9 cellular contexts compared by ENCODE assay signal in the genomic region with DNA sequence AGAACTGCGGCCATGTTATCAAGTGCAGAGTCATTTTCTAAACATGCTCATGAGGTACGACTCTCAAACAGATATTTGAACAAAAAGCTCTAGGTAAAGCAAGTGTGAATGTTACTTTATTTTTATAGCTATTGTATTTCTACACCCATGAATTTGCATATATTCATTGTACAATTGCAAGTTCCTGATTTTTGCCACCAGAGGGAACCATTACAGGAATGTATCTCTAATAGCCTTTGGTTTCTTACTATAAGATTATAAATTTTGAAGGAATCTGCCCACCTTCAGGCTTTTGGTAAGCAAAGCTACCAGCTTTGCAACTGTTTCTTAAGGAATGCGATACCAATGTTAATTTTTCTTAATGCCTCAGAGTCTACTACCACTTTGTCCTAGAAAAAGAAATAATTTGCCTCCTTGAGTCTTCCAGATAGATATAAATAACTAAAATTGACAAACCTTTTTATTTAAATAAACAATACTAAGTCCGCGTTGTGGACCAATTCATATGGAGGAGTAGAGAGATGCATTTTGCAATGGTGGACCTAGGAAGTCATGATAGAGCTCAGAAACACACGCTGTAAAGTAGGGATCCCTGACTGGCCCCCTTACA.
DNase-seq lines count a peak whose midpoint lies in the region; ATAC-seq and TF ChIP-seq lines count a peak whose summit lies in the region.
"Had no signal": no experiment of that assay in that cellular context is flagged by ENCODE, and none has a peak within 500 bp of the region (broad histone marks: within the 10 kb centered on the region; RNA-seq: fewer than 3 reads in every experiment).

No MANE protein-coding gene starts in this region.

- peaks cover 10% of the 10 kb centered on the region for H3K9me3 Mint-ChIP-seq in neural crest cell

- H3K4me1 ChIP-seq in DND-41 (ENCODE audit: insufficient read depth, low read length): no peaks in the 10 kb centered on the region
- no peaks in the 10 kb centered on the region for H3K4me1 ChIP-seq in colonic mucosa

- DNase-seq in DND-41 (no peak), M059J (ENCODE audit: low read depth) (peak; percentile 50), colonic mucosa (no peak), neural crest cell (ENCODE audit: low read depth, low spot score) (no peak), T-helper 17 cell (no peak), activated T-cell treated with anti-CD3 and anti-CD28 coated beads for 4 hours (no peak)
- DNase-seq: activated naive CD4-positive, alpha-beta T cell treated with Interleukin-2 at 50 U/mL for 16 hours had no signal

- intact Hi-C loops in colonic mucosa (cut with DNase I): no loop called here

- H3K9ac ChIP-seq in DND-41 (ENCODE audit: low read depth, low read length) (no peak overlapping the region), colonic mucosa (ENCODE audit: low read depth in 2 of 2, low read length in 2 of 2) (no peak overlapping the region)

- H3K4me2 ChIP-seq in DND-41 (ENCODE audit: insufficient read depth, low read length): no peak overlapping the region

- no peaks in the 10 kb centered on the region for H3K79me2 ChIP-seq in DND-41 (ENCODE audit: insufficient read depth, low read length)

- ATAC-seq in DND-41 (ENCODE audit: insufficient read depth, low read depth): peak; percentile 48; the same call in 1 of the 3 replicates
- no peak for ATAC-seq in T-helper 17 cell
- ATAC-seq in GM19324 (IDR thresholded peaks at IDR 0.05; ENCODE audit: low FRiP score, unreplicated experiment): no peak
- no peak for ATAC-seq in GM19023 (IDR thresholded peaks at IDR 0.05; ENCODE audit: unreplicated experiment)

- H3K4me3 Mint-ChIP-seq in neural crest cell (no peak overlapping the region), T-helper 17 cell (no peak overlapping the region)

- H4K20me1 ChIP-seq in DND-41 (ENCODE audit: insufficient read depth, low read length): no peaks in the 10 kb centered on the region

- H3K27me3 Mint-ChIP-seq in neural crest cell (ENCODE audit: low read depth) (no peaks in the 10 kb centered on the region), T-helper 17 cell (no peaks in the 10 kb centered on the region)

- TF ChIP-seq CTCF in DND-41 (IDR thresholded peaks at IDR 0.05; ENCODE audit: borderline replicate concordance, extremely low read depth, low read length, poor library complexity, severe bottlenecking): peak; percentile 48
- peak; percentile 43 for TF ChIP-seq CTCF in colonic mucosa (IDR thresholded peaks at IDR 0.05)
- peak; percentile 71 for TF ChIP-seq CTCF in neural crest cell (conservative IDR thresholded peaks at IDR 0.05)

- H3K27ac ChIP-seq in DND-41 (ENCODE audit: low read length) (no peak overlapping the region), colonic mucosa (no peak overlapping the region)

- H3K4me3 ChIP-seq in DND-41 (ENCODE audit: low read depth in 1 of 2, low read length in 2 of 2) (no peak overlapping the region), colonic mucosa (no peak overlapping the region)

- H3K27ac Mint-ChIP-seq in neural crest cell (ENCODE audit: unreplicated experiment) (no peak overlapping the region), T-helper 17 cell (no peak overlapping the region)

- H3K36me3 Mint-ChIP-seq in neural crest cell (ENCODE audit: low read depth) (peaks cover 29% of the 10 kb centered on the region), T-helper 17 cell (ENCODE audit: low read depth) (peaks cover 4% of the 10 kb centered on the region)

- H3K36me3 ChIP-seq in DND-41 (ENCODE audit: insufficient read depth, low read length) (no peaks in the 10 kb centered on the region), colonic mucosa (no peaks in the 10 kb centered on the region)

- H3K4me1 Mint-ChIP-seq in neural crest cell: no peaks in the 10 kb centered on the region
- H3K4me1 Mint-ChIP-seq in T-helper 17 cell: no peaks in the 10 kb centered on the region

- H3K27me3 ChIP-seq in DND-41 (ENCODE audit: insufficient read depth, low read length, poor library complexity) (no peaks in the 10 kb centered on the region), colonic mucosa (no peaks in the 10 kb centered on the region)

- H2AFZ ChIP-seq in DND-41 (ENCODE audit: low read depth, low read length): no peak overlapping the region

- H3K9me3 ChIP-seq in DND-41 (ENCODE audit: insufficient read depth, low read length, severe bottlenecking) (no peaks in the 10 kb centered on the region), colonic mucosa (no peaks in the 10 kb centered on the region), T-helper 17 cell (ENCODE audit: control insufficient read depth, low read length, poor library complexity, severe bottlenecking) (no peaks in the 10 kb centered on the region)
